ENCODE assay signal across 19 cellular contexts in the genomic region with DNA sequence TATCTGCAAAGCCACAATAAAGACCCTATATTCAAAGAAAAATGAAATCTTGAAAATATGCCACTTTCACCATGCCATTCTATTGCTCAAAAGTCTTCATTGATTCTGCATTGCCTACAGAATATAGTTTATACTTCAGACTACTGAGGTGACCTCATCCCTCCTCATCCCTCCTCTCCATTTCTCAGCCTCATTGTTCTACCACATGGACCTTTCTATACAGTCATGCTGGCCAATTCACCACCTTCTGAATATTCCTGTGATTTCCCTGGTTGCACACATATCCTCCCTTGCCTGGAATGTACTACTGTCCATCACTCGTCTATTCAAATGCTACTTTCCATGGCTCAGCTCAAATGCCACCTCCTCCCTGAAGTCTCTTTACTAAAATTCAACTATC. TPM values are rescaled to one million over a fixed set of nuclear protein-coding genes. Genes with fewer than 3 reads are reported as not detected.
DNase-seq lines count a peak whose midpoint lies in the region; FAIRE-seq and TF ChIP-seq lines count a peak whose summit lies in the region.
"Had no signal": no experiment of that assay in that cellular context is flagged by ENCODE, and none has a peak within 500 bp of the region (broad histone marks: within the 10 kb centered on the region; RNA-seq: fewer than 3 reads in every experiment).

No MANE protein-coding gene starts in this region.

- H3K27me3 ChIP-seq in ACC112 (ENCODE audit: insufficient read depth, low read length) (no peaks in the 10 kb centered on the region), ascending aorta (no peaks in the 10 kb centered on the region), sigmoid colon (no peaks in the 10 kb centered on the region)
- H3K27me3 ChIP-seq: SJSA1 had no signal

- FAIRE-seq in H54 (lab: Jason Lieb, UNC) = peak; percentile 36
- no peak for FAIRE-seq in GM12891 (lab: Jason Lieb, UNC)
- FAIRE-seq: A204.1, HTR-8/SVneo had no signal

- peaks cover 23% of the 10 kb centered on the region for H3K79me2 ChIP-seq in ACC112 (ENCODE audit: control insufficient read depth, insufficient read depth, low read length, unreplicated experiment)

- TF ChIP-seq EP300 in sigmoid colon (IDR thresholded peaks at IDR 0.05) = no peak

- no peak for TF ChIP-seq CTCF in ascending aorta (IDR thresholded peaks at IDR 0.05)
- TF ChIP-seq CTCF in sigmoid colon (IDR thresholded peaks at IDR 0.05) = no peak

- H3K27ac ChIP-seq in ACC112 (ENCODE audit: low read depth, low read length) = peak overlapping the region; percentile 94; the same call in 1 of the 2 replicates
- H3K27ac ChIP-seq in ascending aorta = peak overlapping the region; percentile 95
- no peak overlapping the region for H3K27ac ChIP-seq in sigmoid colon
- H3K27ac ChIP-seq: BLaER1 treated with 17β-estradiol and CSF1 and Interleukin-3, amounts not matched to agents 10 nM and 100 nM; RWPE1 had no signal

- WGBS in sigmoid colon, 2 donors = 86 to 87% methylated on average over 1 of the region's 1 CpG

- no peak for TF ChIP-seq POLR2A in H54 (IDR thresholded peaks at IDR 0.05; ENCODE audit: low read depth, low read length)
- TF ChIP-seq POLR2A in sigmoid colon (IDR thresholded peaks at IDR 0.05) = no peak
- TF ChIP-seq POLR2A in GM12891 (IDR thresholded peaks at IDR 0.05; ENCODE audit: low read depth, low read length) = no peak

- H3K4me3 ChIP-seq in ACC112 (ENCODE audit: low read depth, low read length) (no peak overlapping the region), ascending aorta (peak overlapping the region in 1 of 2 donors; percentile 87), sigmoid colon (no peak overlapping the region)
- H3K4me3 ChIP-seq: BLaER1 treated with 17β-estradiol and CSF1 and Interleukin-3, amounts not matched to agents 10 nM and 100 nM; SJSA1 had no signal

- intact Hi-C loops in ascending aorta (cut with DNase I) (loop anchor here (5.0 to 10.0 kb wide), 4 partner anchors 220 to 613 kb away; no protein-coding TSS in a partner anchor), sigmoid colon (cut with DNase I) (loop anchor here (5.0 kb wide), 3 partner anchors 117 to 627 kb away; a partner anchor contains a TSS)

- H3K36me3 ChIP-seq in ACC112 (ENCODE audit: insufficient read depth, low read length) (no peaks in the 10 kb centered on the region), ascending aorta (no peaks in the 10 kb centered on the region), sigmoid colon (no peaks in the 10 kb centered on the region)
- H3K36me3 ChIP-seq: BLaER1 treated with 17β-estradiol and CSF1 and Interleukin-3, amounts not matched to agents 10 nM and 100 nM; SJSA1 had no signal

- H3K4me1 ChIP-seq in ACC112 (ENCODE audit: control insufficient read depth, insufficient read depth, low read length, unreplicated experiment) (peaks cover 32% of the 10 kb centered on the region), ascending aorta (peaks cover 0 to 9% of the 10 kb centered on the region in 2 donors), sigmoid colon (peaks cover 0 to 10% (median 5%) of the 10 kb centered on the region in 4 donors)

- no peaks in the 10 kb centered on the region for H3K9me3 ChIP-seq in ascending aorta
- no peaks in the 10 kb centered on the region for H3K9me3 ChIP-seq in sigmoid colon
- H3K9me3 ChIP-seq: BLaER1 treated with 17β-estradiol and CSF1 and Interleukin-3, amounts not matched to agents 10 nM and 100 nM; SJSA1 had no signal

- H2AFZ ChIP-seq in ACC112 (ENCODE audit: low read length, unreplicated experiment) = no peak overlapping the region

- DNase-seq in H54 (ENCODE audit: insufficient read length, low spot score) (no peak), ascending aorta (ENCODE audit: low spot score in 2 of 2) (no peak), kidney tubule cell (ENCODE audit: low spot score) (peak; percentile 73), sigmoid colon (no peak), putamen (ENCODE audit: low spot score) (no peak), GM12891 (ENCODE audit: insufficient read length, low spot score) (no peak), CD1c-positive myeloid dendritic cell (ENCODE audit: extremely low spot score) (no peak)
- DNase-seq: HCEC 1CT; NCI-H1417; NCI-H1930; NCI-H2171; NCI-H446 treated with DMSO at 0.1 percent for 48 hours; NK-92 treated with Interleukin-12 subunit alpha and Interleukin-12 subunit beta, amount 100 ng/mL, for 24 hours had no signal

TF ChIP-seq in GM12891, 5 proteins besides CTCF, POLR2A, EP300 and RAD21:
- no peak for TF ChIP-seq POU2F2 (IDR thresholded peaks at IDR 0.05; ENCODE audit: low read depth, low read length)
- TF ChIP-seq PAX5 (IDR thresholded peaks at IDR 0.05; ENCODE audit: insufficient read depth, low read length, severe bottlenecking) = no peak
- no peak for TF ChIP-seq TAF1 (IDR thresholded peaks at IDR 0.05; ENCODE audit: low read depth, low read length)
- TF ChIP-seq POLR2AphosphoS5 (IDR thresholded peaks at IDR 0.05; ENCODE audit: low read depth, low read length) = no peak
- TF ChIP-seq SPI1 (IDR thresholded peaks at IDR 0.05; ENCODE audit: low read depth, low read length) = no peak
TF ChIP-seq in GM12891: peak in this region for 0.

RNA-seq across cellular contexts. Expression of a gene that starts 3.5 kb away (rescaled TPM):
- total RNA-seq in ascending aorta (459 TPM), sigmoid colon (10 to 100 TPM; 15.3 to 39.6 (median 18.3) TPM)
- polyA plus RNA-seq in sigmoid colon = 1 to 10 TPM in 1 of 3 donors, under 1 TPM in 2; 0.23 to 2.2 (median 0.60) TPM
- not detected for polyA plus RNA-seq in GM12891 (2012; ENCODE audit: low read depth, missing spikeins)

Comparison
In these comparisons a context has a peak if more than half of its experiments do, and no peak if none do; other contexts are left out.
1. H3K27ac ChIP-seq: peak in ACC112 (single experiment) and ascending aorta (2 of 2); none in sigmoid colon (0 of 4).
2. RNA of a gene that starts 3.5 kb away (total RNA-seq): 459 TPM in ascending aorta (single experiment); 15.3 to 39.6 TPM in sigmoid colon; every median in the first group is over 10 times any median in the second.